ENCODE assay signal across 11 cellular contexts in the genomic region with DNA sequence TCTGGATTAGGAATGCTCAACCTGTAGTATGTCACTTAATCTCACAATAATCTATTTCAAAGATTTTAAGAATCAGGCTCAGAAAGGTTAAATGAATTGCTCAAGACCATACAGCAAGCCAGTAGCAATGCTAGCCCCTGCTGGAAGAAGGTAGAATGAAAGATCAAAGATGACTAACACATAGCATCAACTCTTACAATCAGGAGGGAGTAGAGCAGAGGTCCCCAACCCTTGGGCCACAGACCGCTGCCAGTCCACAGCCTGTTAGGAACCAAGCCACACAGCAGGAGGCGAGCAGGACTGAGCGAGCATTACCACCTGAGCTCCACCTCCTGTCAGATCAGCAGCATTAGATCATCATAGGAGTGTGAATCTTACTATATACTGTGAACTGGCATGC. TPM values are rescaled to one million over a fixed set of nuclear protein-coding genes. Genes with fewer than 3 reads are reported as not detected.
DNase-seq lines count a peak whose midpoint lies in the region; ATAC-seq, FAIRE-seq and TF ChIP-seq lines count a peak whose summit lies in the region.
"Had no signal": no experiment of that assay in that cellular context is flagged by ENCODE, and none has a peak within 500 bp of the region (broad histone marks: within the 10 kb centered on the region; RNA-seq: fewer than 3 reads in every experiment).

No MANE protein-coding gene starts in this region.

- H3K36me3 Mint-ChIP-seq in activated CD4-positive, alpha-beta T cell treated with anti-CD3 and anti-CD28 coated beads, Interleukin-2, amount 10 ng/mL, durations not matched to agents 7 days and 5 days (ENCODE audit: low read depth) = no peaks in the 10 kb centered on the region

- DNase-seq in AG04449 (ENCODE audit: low read depth, low spot score) = no peak
- no peak for DNase-seq in GM12892 (ENCODE audit: insufficient read length)
- DNase-seq in SW480 (ENCODE audit: low spot score) = peak; percentile 13
- peak; percentile 15 for DNase-seq in iPS-NIHi7 (ENCODE audit: extremely low spot score)
- no peak for DNase-seq in sciatic nerve (ENCODE audit: low spot score)
- DNase-seq in NCI-H510A treated with DMSO at 0.1 percent for 48 hours (lab: John Stamatoyannopoulos, UW) = no peak
- no peak for DNase-seq in activated CD4-positive, alpha-beta T cell treated with anti-CD3 and anti-CD28 coated beads, Interleukin-2, amount 10 ng/mL, durations not matched to agents 7 days and 5 days
- DNase-seq: GF-D8 had no signal

- no peaks in the 10 kb centered on the region for H3K9me3 Mint-ChIP-seq in activated CD4-positive, alpha-beta T cell treated with anti-CD3 and anti-CD28 coated beads, Interleukin-2, amount 10 ng/mL, durations not matched to agents 7 days and 5 days

- H3K4me1 Mint-ChIP-seq in activated CD4-positive, alpha-beta T cell treated with anti-CD3 and anti-CD28 coated beads, Interleukin-2, amount 10 ng/mL, durations not matched to agents 7 days and 5 days = no peaks in the 10 kb centered on the region

- POLR2A ChIA-PET in AG04449 (lab: Yijun Ruan, JAX) = no interaction called here
- POLR2A ChIA-PET in activated CD4-positive, alpha-beta T cell treated with anti-CD3 and anti-CD28 coated beads, Interleukin-2, amount 10 ng/mL, durations not matched to agents 7 days and 5 days (lab: Charles Lee) = no interaction called here

- H3K4me3 ChIP-seq in AG04449 (ENCODE audit: low read depth, low read length) = no peak overlapping the region
- H3K4me3 ChIP-seq: gastroesophageal sphincter had no signal

- no peaks in the 10 kb centered on the region for H3K27me3 Mint-ChIP-seq in activated CD4-positive, alpha-beta T cell treated with anti-CD3 and anti-CD28 coated beads, Interleukin-2, amount 10 ng/mL, durations not matched to agents 7 days and 5 days

- ATAC-seq in GM18520 (IDR thresholded peaks at IDR 0.05; ENCODE audit: unreplicated experiment) = no peak
- no peak for ATAC-seq in sciatic nerve
- ATAC-seq: gastroesophageal sphincter had no signal

- H3K27ac Mint-ChIP-seq in activated CD4-positive, alpha-beta T cell treated with anti-CD3 and anti-CD28 coated beads, Interleukin-2, amount 10 ng/mL, durations not matched to agents 7 days and 5 days = no peak overlapping the region

- TF ChIP-seq POLR2A in GM12892 (IDR thresholded peaks at IDR 0.05; ENCODE audit: low read depth, low read length) = no peak

- H3K4me3 Mint-ChIP-seq in activated CD4-positive, alpha-beta T cell treated with anti-CD3 and anti-CD28 coated beads, Interleukin-2, amount 10 ng/mL, durations not matched to agents 7 days and 5 days = no peak overlapping the region

- peak; percentile 0 for TF ChIP-seq CTCF in AG04449 (IDR thresholded peaks at IDR 0.05; ENCODE audit: insufficient read depth, low read length, missing control alignments)

- CTCF ChIA-PET in AG04449 (lab: Yijun Ruan, JAX) = interaction anchor here (0.8 to 1.8 kb wide), 3 partner anchors 86 to 267 kb away, joined by 3 to 5 read pairs (median 4); no protein-coding TSS in a partner anchor
- CTCF ChIA-PET in activated CD4-positive, alpha-beta T cell treated with anti-CD3 and anti-CD28 coated beads, Interleukin-2, amount 10 ng/mL, durations not matched to agents 7 days and 5 days (lab: Charles Lee) = interaction anchor here (1.4 kb wide), 1 partner anchor 214 kb away, joined by 3 read pairs; no protein-coding TSS in a partner anchor

- peak; percentile 73 for FAIRE-seq in GM12892 (lab: Jason Lieb, UNC)
- FAIRE-seq: H54 had no signal

- intact Hi-C loops in sciatic nerve (cut with DNase I) = no loop called here

RNA-seq across cellular contexts. Expression of a gene that starts 15.5 kb away (rescaled TPM):
- polyA plus RNA-seq in GM12892 (2012; ENCODE audit: missing spikeins) = 81.7 TPM
- total RNA-seq in sciatic nerve = 288 TPM
- total RNA-seq in activated CD4-positive, alpha-beta T cell treated with anti-CD3 and anti-CD28 coated beads, Interleukin-2, amount 10 ng/mL, durations not matched to agents 7 days and 5 days = 1 to 10 TPM; 1.6 to 2.0 TPM

Comparison
In these comparisons a context has a peak if more than half of its experiments do, and no peak if none do; other contexts are left out.
1. DNase-seq: peak in SW480 (single experiment) and iPS-NIHi7 (single experiment); none in AG04449 (single experiment), GM12892 (single experiment), sciatic nerve (single experiment), NCI-H510A treated with DMSO at 0.1 percent for 48 hours (single experiment) and activated CD4-positive, alpha-beta T cell treated with anti-CD3 and anti-CD28 coated beads, Interleukin-2, amount 10 ng/mL, durations not matched to agents 7 days and 5 days (single experiment).
2. RNA of a gene that starts 15.5 kb away (total RNA-seq): 288 TPM in sciatic nerve (single experiment); 1.6 to 2.0 TPM in activated CD4-positive, alpha-beta T cell treated with anti-CD3 and anti-CD28 coated beads, Interleukin-2, amount 10 ng/mL, durations not matched to agents 7 days and 5 days; every median in the first group is over 10 times any median in the second.